Comparison of ENCODE assay signal across 8 cellular contexts in the genomic region with DNA sequence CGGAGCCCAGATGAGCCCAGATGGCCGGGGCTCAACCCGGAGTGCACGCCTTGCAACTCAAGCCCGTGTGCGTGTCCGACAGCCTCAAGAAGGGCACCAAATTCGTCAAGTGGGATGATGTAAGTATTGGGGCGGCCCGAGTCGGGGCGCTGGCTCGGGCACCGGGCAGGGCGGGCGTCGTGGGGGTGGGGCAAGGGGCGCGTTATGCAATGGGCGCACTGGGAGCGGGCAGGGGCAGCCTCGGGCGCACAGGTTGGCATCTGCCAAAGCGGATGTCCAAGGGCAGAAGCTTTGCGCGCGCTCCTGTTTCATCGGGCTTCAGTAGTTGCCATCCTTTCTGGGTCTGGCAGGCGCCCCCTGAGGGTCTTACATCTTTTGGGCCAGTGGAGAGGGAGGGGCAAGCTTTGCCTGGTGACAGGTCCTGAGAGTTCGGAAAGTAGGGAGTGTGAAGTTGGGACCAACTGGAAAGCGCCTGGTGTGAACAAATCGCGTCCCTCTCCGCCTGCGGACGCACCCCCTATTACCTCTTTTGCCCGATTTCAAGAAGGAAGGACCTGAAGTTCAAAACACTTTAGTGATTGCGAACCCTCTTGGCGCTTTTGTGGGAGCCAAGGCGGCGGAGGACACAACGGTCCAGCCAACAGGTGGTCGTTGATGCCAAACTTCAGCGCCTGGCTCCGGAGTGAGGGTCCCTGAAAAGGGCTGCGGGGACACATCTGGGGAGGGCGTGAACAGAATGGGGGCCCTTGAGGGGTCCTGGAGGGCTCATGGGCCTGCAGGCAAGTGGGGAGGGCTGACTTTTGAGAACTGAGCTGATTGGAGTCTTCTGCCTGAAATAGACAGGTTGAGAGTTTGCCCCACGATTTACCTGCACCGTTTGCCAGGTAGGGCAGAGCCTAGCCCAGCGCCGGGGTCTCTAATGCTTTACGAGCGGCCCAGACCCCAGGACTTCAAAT. TPM values are rescaled to one million over a fixed set of nuclear protein-coding genes. Genes with fewer than 3 reads are reported as not detected.
A peak's percentile ranks its signal among the peaks of the same experiment; 100 is the strongest.
DNase-seq lines count a peak whose midpoint lies in the region; ATAC-seq and TF ChIP-seq lines count a peak whose summit lies in the region.

No MANE protein-coding gene starts in this region.

- no peaks in the 10 kb centered on the region for H3F3A ChIP-seq in SK-N-SH (replicated peaks; ENCODE audit: insufficient read depth)

- peak overlapping the region; percentile 50 to 86; a peak in 3 of 4 replicates for H3K27ac ChIP-seq in SK-N-SH (ENCODE audit: low read depth in 2 of 2, low read length in 1 of 2)
- H3K27ac ChIP-seq in mesendoderm (ENCODE audit: low read depth, low read length): no peak overlapping the region
- H3K27ac ChIP-seq in thoracic aorta: no peak overlapping the region

- no peaks in the 10 kb centered on the region for H3K27me3 ChIP-seq in SK-N-SH (ENCODE audit: insufficient read depth)
- peaks cover 12% of the 10 kb centered on the region for H3K27me3 ChIP-seq in mesendoderm (ENCODE audit: insufficient read depth, low read length, poor library complexity)
- H3K27me3 ChIP-seq in thoracic aorta (replicated peaks; ENCODE audit: insufficient read depth): no peaks in the 10 kb centered on the region

- POLR2A ChIA-PET in SK-N-SH (lab: Yijun Ruan, JAX): no interaction called here

- no peaks in the 10 kb centered on the region; the same call in 1 of the 2 replicates for H4K20me1 ChIP-seq in SK-N-SH (ENCODE audit: insufficient read depth)

- no peak overlapping the region for H3K4ac ChIP-seq in mesendoderm (ENCODE audit: low read depth, low read length)

- H3K23ac ChIP-seq in mesendoderm (ENCODE audit: low read length): no peak overlapping the region

- H3K79me2 ChIP-seq in SK-N-SH (ENCODE audit: insufficient read depth) (peaks cover 51% of the 10 kb centered on the region), mesendoderm (ENCODE audit: control insufficient read depth, insufficient read depth, low read length) (no peaks in the 10 kb centered on the region)

- H2AFZ ChIP-seq in SK-N-SH (ENCODE audit: low read depth): peak overlapping the region; percentile 62; the same call in 1 of the 2 replicates

- H3K79me1 ChIP-seq in mesendoderm (ENCODE audit: low read length): no peaks in the 10 kb centered on the region

- no peak for ATAC-seq in thoracic aorta (ENCODE audit: insufficient number of reproducible peaks, low FRiP score, low read depth)

- no peak overlapping the region for H2AK5ac ChIP-seq in mesendoderm (ENCODE audit: low read length)

- peak overlapping the region; percentile 82 to 84 for H3K4me3 ChIP-seq in SK-N-SH (ENCODE audit: low read depth in 2 of 2, low read length in 1 of 2)
- H3K4me3 ChIP-seq in mesendoderm (ENCODE audit: low read length): peak overlapping the region; percentile 23
- peak overlapping the region; percentile 81 for H3K4me3 ChIP-seq in thoracic aorta

- no peaks in the 10 kb centered on the region for H3K9me2 ChIP-seq in SK-N-SH

- 35% methylated on average over 31 of the region's 53 CpGs for WGBS in SK-N-SH (ENCODE audit: low lambda C conversion rate)
- WGBS in mesendoderm (ENCODE audit: extremely low coverage, insufficient coverage, low lambda C conversion rate): no CpG with 5 or more reads among the region's 53 CpGs

- H3K18ac ChIP-seq in mesendoderm (ENCODE audit: low read length): peak overlapping the region; percentile 43

- no peak overlapping the region for H2BK5ac ChIP-seq in mesendoderm (ENCODE audit: low read length)

- H2BK15ac ChIP-seq in mesendoderm (replicated peaks; ENCODE audit: low read depth): no peak overlapping the region

- peak overlapping the region; percentile 69 for H3K56ac ChIP-seq in mesendoderm (ENCODE audit: low read length)

- peak overlapping the region; percentile 81 for H3K4me2 ChIP-seq in SK-N-SH
- peak overlapping the region; percentile 65 for H3K4me2 ChIP-seq in mesendoderm (ENCODE audit: low read length)

- H4K5ac ChIP-seq in mesendoderm (ENCODE audit: low read length): no peak overlapping the region

- H3K4me1 ChIP-seq in SK-N-SH (ENCODE audit: control insufficient read depth in 1 of 2, insufficient read depth in 2 of 2, low read depth in 1 of 2, low read length in 1 of 2): peaks cover 15 to 17% of the 10 kb centered on the region in 2 experiments; a peak in 3 of 4 replicates
- peaks cover 9% of the 10 kb centered on the region for H3K4me1 ChIP-seq in mesendoderm (ENCODE audit: control insufficient read depth, low read depth, low read length)
- H3K4me1 ChIP-seq in thoracic aorta (ENCODE audit: control insufficient read depth in 1 of 2, low read depth in 2 of 2): peaks cover 0 to 13% of the 10 kb centered on the region in 2 donors

- H2BK120ac ChIP-seq in mesendoderm (ENCODE audit: low read depth, low read length): no peak overlapping the region

- H3K9ac ChIP-seq in SK-N-SH (peak overlapping the region; percentile 72), mesendoderm (ENCODE audit: low read length) (peak overlapping the region; percentile 50)

- H3K36me3 ChIP-seq in SK-N-SH (replicated peaks in 1 of 2; ENCODE audit: control insufficient read depth in 1 of 2, insufficient read depth in 2 of 2, low read length in 1 of 2) (peaks cover 6 to 7% of the 10 kb centered on the region in 2 experiments), mesendoderm (ENCODE audit: control insufficient read depth, insufficient read depth, low read length) (no peaks in the 10 kb centered on the region), thoracic aorta (no peaks in the 10 kb centered on the region)

- 0 out of 4 replicates have a peak, but pooled peaks of 1 of the 2 experiments have one; percentile 5 for TF ChIP-seq EP300 in SK-N-SH (IDR thresholded peaks at IDR 0.05; ENCODE audit: borderline replicate concordance in 1 of 2, low read depth in 1 of 2, low read length in 1 of 2)

- TF ChIP-seq CTCF in SK-N-SH (IDR thresholded peaks at IDR 0.05) (no peak), thoracic aorta (IDR thresholded peaks at IDR 0.05) (no peak)

- CTCF ChIA-PET in SK-N-SH (lab: Yijun Ruan, JAX): interaction anchor here (0.9 to 20.5 kb wide), 10 partner anchors 8 to 588 kb away, joined by 3 to 269 read pairs (median 4); no protein-coding TSS in a partner anchor

- no peaks in the 10 kb centered on the region for H3K9me3 ChIP-seq in SK-N-SH
- no peaks in the 10 kb centered on the region for H3K9me3 ChIP-seq in thoracic aorta

- no peak for TF ChIP-seq RAD21 in SK-N-SH (IDR thresholded peaks at IDR 0.05; ENCODE audit: low read length)

- H4K8ac ChIP-seq in mesendoderm (ENCODE audit: low read depth, low read length): no peak overlapping the region

- DNase-seq in NCI-H146 (lab: John Stamatoyannopoulos, UW) (peak; percentile 55), NCI-H146 treated with DMSO at 0.1 percent for 48 hours (lab: John Stamatoyannopoulos, UW; ENCODE audit: unreplicated experiment) (no peak), SK-N-SH (no peak), mesendoderm (no peak), thoracic aorta (ENCODE audit: low spot score) (no peak), putamen (ENCODE audit: low spot score) (no peak), HK-2 (ENCODE audit: unreplicated experiment) (no peak)
- DNase-seq in effector CD8-positive, alpha-beta T cell (lab: John Stamatoyannopoulos, UW): peak; percentile 14

TF ChIP-seq in SK-N-SH, 30 proteins besides CTCF, POLR2A, EP300 and RAD21:
- TF ChIP-seq MXI1 (IDR thresholded peaks at IDR 0.05; ENCODE audit: low read depth, low read length): peak; percentile 49; the same call in 1 of the 2 replicates
- no peak for TF ChIP-seq SIN3A (IDR thresholded peaks at IDR 0.05; ENCODE audit: borderline replicate concordance, low read depth, low read length)
- no peak for TF ChIP-seq NRF1 (IDR thresholded peaks at IDR 0.05; ENCODE audit: low read depth, low read length)
- no peak for TF ChIP-seq MEF2A (IDR thresholded peaks at IDR 0.05; ENCODE audit: borderline replicate concordance, low read depth)
- TF ChIP-seq SMC3 (IDR thresholded peaks at IDR 0.05; ENCODE audit: low read depth, low read length): peak; percentile 0; the same call in 1 of the 2 replicates

RNA-seq across cellular contexts. Expression of a gene that starts 0.8 kb away (rescaled TPM):
- 10.5 and 13.0 TPM in 2 replicates for polyA plus RNA-seq in SK-N-SH (2012; rRNA removed)
- 14.4 and 19.7 TPM in 2 replicates for polyA plus RNA-seq in SK-N-SH (2012; cell fraction: cytosol; rRNA removed)
- polyA plus RNA-seq in SK-N-SH (2012; cell fraction: nucleus; rRNA removed): 8.6 and 13.2 TPM in 2 replicates
- polyA plus RNA-seq in mesendoderm (2013, experiment 1 of 2): 4.6 TPM
- 5.1 TPM for polyA plus RNA-seq in mesendoderm (2013, experiment 2 of 2)
- 10 to 100 TPM; 10.8 to 16.3 TPM for total RNA-seq in thoracic aorta

Comparison
In these comparisons a context has a peak if more than half of its experiments do, and no peak if none do; other contexts are left out.
1. DNase-seq: peak in NCI-H146 (single experiment) and effector CD8-positive, alpha-beta T cell (single experiment); none in NCI-H146 treated with DMSO at 0.1 percent for 48 hours (single experiment), SK-N-SH (single experiment), mesendoderm (single experiment), thoracic aorta (single experiment), putamen (single experiment) and HK-2 (single experiment).
2. H3K27ac ChIP-seq: peak in SK-N-SH (2 of 2); none in mesendoderm (single experiment) and thoracic aorta (0 of 2).
3. H3K4me3 ChIP-seq: peak in every context shown above with its lines; median percentile 83 in SK-N-SH; 81 in thoracic aorta; 23 in mesendoderm.